In genomic region chr2:11342561-11343343, GRCh38 we compare ENCODE assay signal across 1 cellular context.
TF ChIP-seq lines count a peak whose summit lies in the region.

No MANE protein-coding gene starts in this region.

TF ChIP-seq in HepG2, 621 proteins besides CTCF, POLR2A, EP300 and RAD21 (continued from another document and continues in another):
- TF ChIP-seq FOXP4 (CRISPR knock-in tag; IDR thresholded peaks at IDR 0.05) (peak; percentile 58; the same call in 1 of the 2 replicates), TRIM24 (CRISPR knock-in tag; IDR thresholded peaks at IDR 0.05) (no peak), MIER2 (CRISPR knock-in tag; IDR thresholded peaks at IDR 0.05) (no peak), ZNF282 (IDR thresholded peaks at IDR 0.05; ENCODE audit: partially characterized antibody) (no peak), HNRNPLL (IDR thresholded peaks at IDR 0.05; ENCODE audit: low read depth, low read length, poor library complexity, severe bottlenecking) (no peak), IRF2 (CRISPR knock-in tag; IDR thresholded peaks at IDR 0.05) (peak; percentile 71; the same call in 1 of the 2 replicates), ZNF503 (CRISPR knock-in tag; IDR thresholded peaks at IDR 0.05) (no peak; the same call in 1 of the 2 replicates), ZBTB43 (CRISPR knock-in tag; conservative IDR thresholded peaks at IDR 0.05) (no peak), HMGXB4 (CRISPR knock-in tag; IDR thresholded peaks at IDR 0.05; ENCODE audit: borderline replicate concordance in 1 of 2, low read depth in 1 of 2) (peak in 1 of 2 experiments; percentile 51; a peak in 1 of 4 replicates), ELF4 (CRISPR knock-in tag; IDR thresholded peaks at IDR 0.05; ENCODE audit: borderline replicate concordance) (peak; percentile 53; the same call in 1 of the 2 replicates), ATF2 (CRISPR knock-in tag; IDR thresholded peaks at IDR 0.05) (peak; percentile 61; the same call in 1 of the 2 replicates), SNAI1 (CRISPR knock-in tag; IDR thresholded peaks at IDR 0.05; ENCODE audit: borderline replicate concordance) (no peak), SIN3A (IDR thresholded peaks at IDR 0.05; ENCODE audit: borderline replicate concordance, low read depth, low read length) (peak; percentile 91; the same call in 1 of the 2 replicates), RNF219 (CRISPR knock-in tag; IDR thresholded peaks at IDR 0.05) (no peak), SAP130 (CRISPR knock-in tag; IDR thresholded peaks at IDR 0.05; ENCODE audit: low read depth) (peak; percentile 97), RFX3 (CRISPR knock-in tag; IDR thresholded peaks at IDR 0.05) (0 out of 2 replicates have a peak, but pooled peaks have one; percentile 25), KLF15 (CRISPR knock-in tag; IDR thresholded peaks at IDR 0.05; ENCODE audit: borderline replicate concordance) (no peak), TRIM22 (IDR thresholded peaks at IDR 0.05) (no peak), ZNF362 (CRISPR knock-in tag; IDR thresholded peaks at IDR 0.05; ENCODE audit: borderline replicate concordance) (no peak), GLMP (CRISPR knock-in tag; IDR thresholded peaks at IDR 0.05; ENCODE audit: borderline replicate concordance) (no peak), SIN3B (IDR thresholded peaks at IDR 0.05; ENCODE audit: low read length) (peak; percentile 41; the same call in 1 of the 2 replicates), BORCS8-MEF2B (CRISPR knock-in tag; IDR thresholded peaks at IDR 0.05) (no peak), YEATS4 (CRISPR knock-in tag; IDR thresholded peaks at IDR 0.05; ENCODE audit: borderline replicate concordance) (no peak), NFATC3 (CRISPR knock-in tag; IDR thresholded peaks at IDR 0.05) (no peak), ZNF577 (CRISPR knock-in tag; IDR thresholded peaks at IDR 0.05; ENCODE audit: borderline replicate concordance, low read depth) (no peak), HBP1 (CRISPR knock-in tag; IDR thresholded peaks at IDR 0.05; ENCODE audit: low read depth) (peak; percentile 92), ZZZ3 (CRISPR knock-in tag; IDR thresholded peaks at IDR 0.05; ENCODE audit: borderline replicate concordance) (no peak), ZBTB7A (CRISPR knock-in tag; IDR thresholded peaks at IDR 0.05) (no peak), ZNF556 (CRISPR knock-in tag; IDR thresholded peaks at IDR 0.05; ENCODE audit: borderline replicate concordance) (no peak), MXI1 (IDR thresholded peaks at IDR 0.05; ENCODE audit: borderline replicate concordance, low read depth, low read length) (peak; percentile 65; the same call in 2 of the 3 replicates), TFE3 (CRISPR knock-in tag; IDR thresholded peaks at IDR 0.05) (peak; percentile 6; the same call in 1 of the 2 replicates), CSRNP1 (CRISPR knock-in tag; IDR thresholded peaks at IDR 0.05) (0 out of 2 replicates have a peak, but pooled peaks have one; percentile 34), ZNF674 (CRISPR knock-in tag; IDR thresholded peaks at IDR 0.05; ENCODE audit: low read depth) (no peak), CHD2 (IDR thresholded peaks at IDR 0.05; ENCODE audit: low read depth, low read length) (no peak), SMC3 (IDR thresholded peaks at IDR 0.05; ENCODE audit: low read length) (peak; percentile 38), LBX2 (CRISPR knock-in tag; IDR thresholded peaks at IDR 0.05; ENCODE audit: borderline replicate concordance) (no peak), CBFB (CRISPR knock-in tag; IDR thresholded peaks at IDR 0.05) (no peak), NR2F1 (CRISPR knock-in tag; IDR thresholded peaks at IDR 0.05) (peak in 1 of 2 experiments; percentile 10; a peak in 1 of 4 replicates)
